In genomic region chr17:20095366-20096080, GRCh38 we compare ENCODE assay signal across 8 cellular contexts.
A peak's percentile ranks its signal among the peaks of the same experiment; 100 is the strongest.
DNase-seq lines count a peak whose midpoint lies in the region; ATAC-seq and TF ChIP-seq lines count a peak whose summit lies in the region.

No MANE protein-coding gene starts in this region.

- BruUV-seq in A673 (replicated peaks; lab: Mats Ljungman, UMichigan), result no TSS peak

- intact Hi-C loops in A673 (cut with micrococcal nuclease; ENCODE audit: unreplicated experiment) (no loop called here), testis (cut with DNase I; ENCODE audit: low total_unique reads) (no loop called here)

- no peak overlapping the region for H3K27ac ChIP-seq in A673 (ENCODE audit: low read depth, low read length, poor library complexity, severe bottlenecking)
- H3K27ac ChIP-seq in brain microvascular endothelial cell, result no peak overlapping the region
- peak overlapping the region; percentile 74 to 92 for H3K27ac ChIP-seq in testis

- in situ Hi-C loops in brain microvascular endothelial cell (cut with HindIII; ENCODE audit: low pct_ligation_motif_present, low sequenced_read_pairs), result no loop called here

- DNase-seq in A673 (ENCODE audit: low spot score) (peak; percentile 42), LHCN-M2 (ENCODE audit: low read depth) (peak; percentile 38), brain microvascular endothelial cell (peak; percentile 34), iris pigment epithelial cell (ENCODE audit: low read depth) (peak; percentile 6), testis (peak; percentile 83)

- no peaks in the 10 kb centered on the region for H3K27me3 ChIP-seq in A673 (replicated peaks; ENCODE audit: insufficient read depth, low read depth, low read length, poor library complexity)
- H3K27me3 ChIP-seq in brain microvascular endothelial cell (replicated peaks), result no peaks in the 10 kb centered on the region
- no peaks in the 10 kb centered on the region for H3K27me3 ChIP-seq in testis

- H3K36me3 ChIP-seq in A673 (ENCODE audit: insufficient read depth, low read length, poor library complexity, severe bottlenecking) (no peaks in the 10 kb centered on the region), brain microvascular endothelial cell (replicated peaks) (no peaks in the 10 kb centered on the region), testis (ENCODE audit: low read depth, missing control alignments) (no peaks in the 10 kb centered on the region)

- POLR2A ChIA-PET in A673 (lab: Charles Lee; ENCODE audit: low non-redundant PET), result no interaction called here

- H3K9me3 ChIP-seq in A673 (ENCODE audit: low read depth, low read length, poor library complexity, severe bottlenecking), result no peaks in the 10 kb centered on the region
- no peaks in the 10 kb centered on the region for H3K9me3 ChIP-seq in testis

- H3K4me1 ChIP-seq in A673 (ENCODE audit: insufficient read depth, low read length, poor library complexity, severe bottlenecking) (no peaks in the 10 kb centered on the region), testis (peaks cover 30% of the 10 kb centered on the region)

- no peak for TF ChIP-seq POLR2A in testis (IDR thresholded peaks at IDR 0.05)

- ATAC-seq in GM21447 (IDR thresholded peaks at IDR 0.05; ENCODE audit: unreplicated experiment), result no peak
- ATAC-seq in HG02981 (IDR thresholded peaks at IDR 0.05; ENCODE audit: unreplicated experiment), result no peak
- no peak for ATAC-seq in HG03095 (IDR thresholded peaks at IDR 0.05; ENCODE audit: unreplicated experiment)

- H3K4me3 ChIP-seq in A673 (ENCODE audit: low read depth, low read length, poor library complexity, severe bottlenecking) (no peak overlapping the region), brain microvascular endothelial cell (ENCODE audit: low read depth, low read length) (no peak overlapping the region), testis (no peak overlapping the region)

- TF ChIP-seq CTCF in A673 (conservative IDR thresholded peaks at IDR 0.05; ENCODE audit: low read depth, low read length) (peak; percentile 41; the same call in 1 of the 2 replicates), brain microvascular endothelial cell (IDR thresholded peaks at IDR 0.05; ENCODE audit: low read depth, low read length, missing control alignments) (peak; percentile 65), testis (IDR thresholded peaks at IDR 0.05) (no peak)

- WGBS in testis, 2 donors, result 35 to 56% methylated on average over 18 of the region's 18 CpGs

- CTCF ChIA-PET in A673 (lab: Charles Lee), result no interaction called here

Comparison
In these comparisons a context has a peak if more than half of its experiments do, and no peak if none do; other contexts are left out.
1. DNase-seq: peak in every context shown above with its lines; median percentile 83 in testis; 42 in A673; 38 in LHCN-M2; 34 in brain microvascular endothelial cell; 6 in iris pigment epithelial cell.
2. H3K27ac ChIP-seq: peak in testis (2 of 2); none in A673 (single experiment) and brain microvascular endothelial cell (single experiment).
3. CTCF ChIP-seq: peak in A673 (single experiment) and brain microvascular endothelial cell (single experiment); none in testis (0 of 3).